In genomic region chr3:140290105-140290504, GRCh38 we compare ENCODE assay signal across 26 cellular contexts.
DNase-seq lines count a peak whose midpoint lies in the region; ATAC-seq and TF ChIP-seq lines count a peak whose summit lies in the region.
"Had no signal": no experiment of that assay in that cellular context is flagged by ENCODE, and none has a peak within 500 bp of the region (broad histone marks: within the 10 kb centered on the region; RNA-seq: fewer than 3 reads in every experiment).

No MANE protein-coding gene starts in this region.

- no peak overlapping the region for H3K4me3 ChIP-seq in epithelial cell of esophagus (ENCODE audit: low read length)
- no peak overlapping the region for H3K4me3 ChIP-seq in upper lobe of right lung
- H3K4me3 ChIP-seq: gastroesophageal sphincter, left ventricle myocardium inferior, testis, vagina had no signal

- no peaks in the 10 kb centered on the region for H3K36me3 ChIP-seq in upper lobe of right lung
- H3K36me3 ChIP-seq: gastroesophageal sphincter, left ventricle myocardium inferior, vagina had no signal

- TF ChIP-seq CTCF in epithelial cell of esophagus (IDR thresholded peaks at IDR 0.05; ENCODE audit: insufficient read depth, low read depth, low read length, missing control alignments) (no peak), upper lobe of right lung (IDR thresholded peaks at IDR 0.05) (no peak)

- intact Hi-C loops in upper lobe of right lung (cut with DNase I), result no loop called here

- H3K27ac ChIP-seq in upper lobe of right lung, result no peak overlapping the region
- H3K27ac ChIP-seq: gastroesophageal sphincter, left ventricle myocardium inferior, parathyroid adenoma, testis, vagina had no signal

- no peak for ATAC-seq in upper lobe of right lung
- no peak for ATAC-seq in GM18870 (IDR thresholded peaks at IDR 0.05; ENCODE audit: unreplicated experiment)
- ATAC-seq in HG03139 (IDR thresholded peaks at IDR 0.05; ENCODE audit: unreplicated experiment), result no peak
- ATAC-seq: activated CD4-positive, CD25-positive, alpha-beta regulatory T cell treated with anti-CD3 and anti-CD28 coated beads, Interleukin-2, amount 50 U/mL, for 24 hours; activated T-cell treated with anti-CD3 and anti-CD28 coated beads, Interleukin-2, amount 50 U/mL, for 72 hours; CD8-positive, alpha-beta T cell; gastroesophageal sphincter; T-cell had no signal

- H3K9me3 ChIP-seq in upper lobe of right lung, result no peaks in the 10 kb centered on the region
- H3K9me3 ChIP-seq: gastroesophageal sphincter, left ventricle myocardium inferior, testis, vagina had no signal

- no peaks in the 10 kb centered on the region for H3K27me3 ChIP-seq in upper lobe of right lung
- H3K27me3 ChIP-seq: testis, vagina had no signal

- no peaks in the 10 kb centered on the region for H3K4me1 ChIP-seq in upper lobe of right lung
- H3K4me1 ChIP-seq: gastroesophageal sphincter, left ventricle myocardium inferior, parathyroid adenoma, vagina had no signal

- DNase-seq in Daoy (ENCODE audit: low read depth), result peak; percentile 19
- peak; percentile 56 for DNase-seq in RPMI7951 (ENCODE audit: low read depth)
- DNase-seq in epithelial cell of esophagus (ENCODE audit: low read depth), result peak; percentile 61
- peak; percentile 72 for DNase-seq in kidney tubule cell (ENCODE audit: low spot score)
- DNase-seq in stimulated activated naive CD4-positive, alpha-beta T cell treated with Interleukin-2 at 50 U/mL for 16 hours (lab: John Stamatoyannopoulos, UW), result no peak
- no peak for DNase-seq in upper lobe of right lung
- DNase-seq: activated CD4-positive, alpha-beta T cell treated with anti-CD3 and anti-CD28 coated beads, Interleukin-2, amount 50 U/mL, for 48 hours; activated T-cell treated with anti-CD3 and anti-CD28 coated beads, Interleukin-2, amount 50 U/mL, for 72 hours; CD8-positive, alpha-beta T cell; DMS 273 treated with DMSO at 0.1 percent for 48 hours; HCEC 1CT; hippocampal formation; left ventricle myocardium inferior; NCI-H1048; NCI-H1694 treated with DMSO at 0.1 percent for 48 hours; NCI-H446; NCI-H774; small intestine; T-cell; testis had no signal

Comparison
In these comparisons a context has a peak if more than half of its experiments do, and no peak if none do; other contexts are left out.
1. DNase-seq: peak in Daoy (single experiment), RPMI7951 (single experiment), epithelial cell of esophagus (single experiment) and kidney tubule cell (single experiment); none in stimulated activated naive CD4-positive, alpha-beta T cell treated with Interleukin-2 at 50 U/mL for 16 hours (single experiment) and upper lobe of right lung (single experiment).